19 cellular contexts compared by ENCODE assay signal in the genomic region with DNA sequence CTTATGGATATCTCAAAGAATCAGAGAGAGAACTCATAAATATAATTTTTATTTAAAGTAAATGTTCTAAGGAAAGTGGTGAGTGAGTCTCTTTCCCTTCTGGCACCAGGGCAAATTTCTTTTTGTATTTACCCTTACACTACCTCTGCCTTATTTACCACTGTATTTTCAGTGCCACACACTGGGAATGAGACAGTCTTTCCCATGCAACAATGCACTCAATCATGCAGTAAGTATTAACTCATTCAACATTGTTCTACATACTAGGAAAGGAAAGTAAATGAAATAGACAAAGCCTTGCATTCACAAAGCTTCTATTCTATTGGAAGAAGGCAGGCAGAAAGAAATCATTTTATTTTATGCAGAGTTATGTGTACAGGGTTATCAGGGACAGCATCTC.
DNase-seq lines count a peak whose midpoint lies in the region; ATAC-seq and TF ChIP-seq lines count a peak whose summit lies in the region.
"Had no signal": no experiment of that assay in that cellular context is flagged by ENCODE, and none has a peak within 500 bp of the region (broad histone marks: within the 10 kb centered on the region; RNA-seq: fewer than 3 reads in every experiment).

No MANE protein-coding gene starts in this region.

- no peaks in the 10 kb centered on the region for H3K79me2 ChIP-seq in neural progenitor cell (ENCODE audit: low read depth)

- H2AFZ ChIP-seq in neural progenitor cell (replicated peaks): no peak overlapping the region
- H2AFZ ChIP-seq: GM23248 had no signal

- ATAC-seq in right cardiac atrium: no peak
- ATAC-seq: GM12878, HepG2 had no signal

- H3K27me3 Mint-ChIP-seq in neural progenitor cell (ENCODE audit: insufficient read depth, low read depth): peaks cover 2% of the 10 kb centered on the region
- H3K27me3 Mint-ChIP-seq: CD4-positive, alpha-beta memory T cell; IgD-negative memory B cell had no signal

- H3K36me3 Mint-ChIP-seq in neural progenitor cell: no peaks in the 10 kb centered on the region

- H3F3A ChIP-seq in neural progenitor cell (ENCODE audit: low read depth): no peaks in the 10 kb centered on the region

- intact Hi-C loops in right cardiac atrium (cut with DNase I): no loop called here

- H3K4me1 Mint-ChIP-seq in neural progenitor cell: peaks cover 3% of the 10 kb centered on the region
- H3K4me1 Mint-ChIP-seq: CD14-positive monocyte; CD4-positive, alpha-beta memory T cell had no signal

- no peaks in the 10 kb centered on the region for H4K20me1 ChIP-seq in neural progenitor cell (ENCODE audit: low read depth)
- H4K20me1 ChIP-seq: BLaER1 had no signal

- H3K27ac Mint-ChIP-seq in neural progenitor cell: no peak overlapping the region
- H3K27ac Mint-ChIP-seq: CD14-positive monocyte; CD4-positive, alpha-beta memory T cell; IgD-negative memory B cell had no signal

- H3K9me3 Mint-ChIP-seq in neural progenitor cell: peaks cover 5% of the 10 kb centered on the region

- DNase-seq in COLO829 (ENCODE audit: low spot score): peak; percentile 8
- peak; percentile 70 for DNase-seq in foreskin melanocyte
- peak; percentile 64 for DNase-seq in neural progenitor cell (ENCODE audit: low spot score)
- peak; percentile 52 for DNase-seq in retina
- no peak for DNase-seq in right cardiac atrium
- DNase-seq in NCI-H1417 (lab: John Stamatoyannopoulos, UW): no peak
- DNase-seq in germinal center (ENCODE audit: low spot score): no peak
- DNase-seq: Calu3; CD4-positive, alpha-beta memory T cell; DMS79 treated with DMSO at 0.1 percent for 48 hours; GF-D8; GM23248 had no signal

- H3K9me3 ChIP-seq in neural progenitor cell (ENCODE audit: low read depth): no peaks in the 10 kb centered on the region
- H3K9me3 ChIP-seq in right cardiac atrium (ENCODE audit: control insufficient read depth, low read length): no peaks in the 10 kb centered on the region
- H3K9me3 ChIP-seq: HAP-1 had no signal

- no peak overlapping the region for H3K9ac ChIP-seq in neural progenitor cell
- H3K9ac ChIP-seq: BLaER1, GM23248 had no signal

- H3K27ac ChIP-seq in neural progenitor cell (peak overlapping the region; percentile 2), right cardiac atrium (ENCODE audit: low read length) (no peak overlapping the region)
- H3K27ac ChIP-seq: 22Rv1, BLaER1, GM23248 had no signal

- H3K4me1 ChIP-seq in neural progenitor cell (peaks cover 11% of the 10 kb centered on the region), right cardiac atrium (ENCODE audit: control insufficient read depth, insufficient read depth, low read length) (no peaks in the 10 kb centered on the region)
- H3K4me1 ChIP-seq: BLaER1, HAP-1 had no signal

- H3K4me3 ChIP-seq in neural progenitor cell (no peak overlapping the region), right cardiac atrium (ENCODE audit: low read length) (no peak overlapping the region)
- H3K4me3 ChIP-seq: BLaER1, GM12878, GM23248, HAP-1 had no signal

- peak overlapping the region; percentile 0 for H3K4me2 ChIP-seq in neural progenitor cell
- H3K4me2 ChIP-seq: BLaER1 had no signal

- peaks cover 3% of the 10 kb centered on the region for H3K36me3 ChIP-seq in neural progenitor cell
- H3K36me3 ChIP-seq: BLaER1, HAP-1 had no signal

- no peak for TF ChIP-seq CTCF in neural progenitor cell (IDR thresholded peaks at IDR 0.05)

- no peak overlapping the region for H3K4me3 Mint-ChIP-seq in neural progenitor cell
- H3K4me3 Mint-ChIP-seq: CD14-positive monocyte; CD4-positive, alpha-beta memory T cell; IgD-negative memory B cell had no signal

- no peaks in the 10 kb centered on the region for H3K27me3 ChIP-seq in neural progenitor cell
- H3K27me3 ChIP-seq in right cardiac atrium (ENCODE audit: control insufficient read depth, insufficient read depth): no peaks in the 10 kb centered on the region
- H3K27me3 ChIP-seq: BLaER1 had no signal

Comparison
In these comparisons a context has a peak if more than half of its experiments do, and no peak if none do; other contexts are left out.
1. DNase-seq: peak in COLO829 (single experiment), foreskin melanocyte (single experiment), neural progenitor cell (single experiment) and retina (single experiment); none in right cardiac atrium (0 of 3), NCI-H1417 (0 of 3) and germinal center (single experiment).